12 cellular contexts compared by ENCODE assay signal in genomic region chr12:120540445-120540844, GRCh38. TPM values are rescaled to one million over a fixed set of nuclear protein-coding genes. Genes with fewer than 3 reads are reported as not detected.
DNase-seq lines count a peak whose midpoint lies in the region; ATAC-seq, FAIRE-seq and TF ChIP-seq lines count a peak whose summit lies in the region.
"Had no signal": no experiment of that assay in that cellular context is flagged by ENCODE, and none has a peak within 500 bp of the region (broad histone marks: within the 10 kb centered on the region; RNA-seq: fewer than 3 reads in every experiment).

No MANE protein-coding gene starts in this region.

- H3K9ac ChIP-seq in K562 (ENCODE audit: insufficient read depth in 1 of 2, low read depth in 2 of 2, low read length in 2 of 2): no peak overlapping the region

- peaks cover 3% of the 10 kb centered on the region for H3K36me3 Mint-ChIP-seq in mesothelial cell of epicardium
- peaks cover 25% of the 10 kb centered on the region for H3K36me3 Mint-ChIP-seq in activated T-helper 1 cell treated with anti-CD3 and anti-CD28 coated beads, Interleukin-12 subunit alpha, Interleukin-12 subunit beta, Interleukin-2, Interleukin-4 antibody, amounts not matched to agents 30 ng/mL and 10 ng/mL and 1 ng/mL, durations not matched to agents 14 hours and 24 hours and 36 hours (ENCODE audit: low read depth)

- H3K27me3 Mint-ChIP-seq in mesothelial cell of epicardium (ENCODE audit: low read depth): no peaks in the 10 kb centered on the region
- no peaks in the 10 kb centered on the region for H3K27me3 Mint-ChIP-seq in activated T-helper 1 cell treated with anti-CD3 and anti-CD28 coated beads, Interleukin-12 subunit alpha, Interleukin-12 subunit beta, Interleukin-2, Interleukin-4 antibody, amounts not matched to agents 30 ng/mL and 10 ng/mL and 1 ng/mL, durations not matched to agents 14 hours and 24 hours and 36 hours (ENCODE audit: insufficient read depth)
- H3K27me3 Mint-ChIP-seq: B cell had no signal

- 0% methylated on average over 3 of the region's 3 CpGs for WGBS in K562 (ENCODE audit: insufficient coverage, low coverage, missing lambda C conversion rate)
- WGBS in aorta, 2 donors: 1% methylated on average over 3 of the region's 3 CpGs

- no peak for TF ChIP-seq POLR2A in K562 (conservative IDR thresholded peaks at IDR 0.05)

- H4K20me1 ChIP-seq in K562 (replicated peaks; ENCODE audit: control insufficient read depth, insufficient read depth, low read length): peaks cover 67% of the 10 kb centered on the region

- no peaks in the 10 kb centered on the region for H3K27me3 ChIP-seq in K562 (ENCODE audit: control insufficient read depth in 2 of 2, insufficient read depth in 2 of 2, low read length in 2 of 2)
- H3K27me3 ChIP-seq in aorta (ENCODE audit: control insufficient read depth in 1 of 2, insufficient read depth in 2 of 2, low read length in 1 of 2): no peaks in the 10 kb centered on the region

- peaks cover 86% of the 10 kb centered on the region for H3K79me2 ChIP-seq in K562 (ENCODE audit: control insufficient read depth, insufficient read depth, low read length)

- peaks cover 44% of the 10 kb centered on the region for H3K4me1 Mint-ChIP-seq in mesothelial cell of epicardium
- peaks cover 49% of the 10 kb centered on the region for H3K4me1 Mint-ChIP-seq in activated T-helper 1 cell treated with anti-CD3 and anti-CD28 coated beads, Interleukin-12 subunit alpha, Interleukin-12 subunit beta, Interleukin-2, Interleukin-4 antibody, amounts not matched to agents 30 ng/mL and 10 ng/mL and 1 ng/mL, durations not matched to agents 14 hours and 24 hours and 36 hours (ENCODE audit: low read depth)

- peak overlapping the region; percentile 9; the same call in 1 of the 2 replicates for H3K4me2 ChIP-seq in K562 (ENCODE audit: insufficient read depth, low read length)

- ATAC-seq in Right ventricle myocardium inferior (peak; percentile 12), K562 (peak; percentile 85), aorta (ENCODE audit: low FRiP score) (peak; percentile 62), HG03354 (IDR thresholded peaks at IDR 0.05; ENCODE audit: poor library complexity, severe bottlenecking, unreplicated experiment) (no peak)

- no peak overlapping the region for H2AFZ ChIP-seq in K562 (ENCODE audit: low read depth, low read length)

- POLR2A ChIA-PET in K562 (lab: Yijun Ruan, JAX): interaction anchor here (0.7 to 4.1 kb wide), 14 partner anchors 10 to 305 kb away, joined by 3 to 26 read pairs (median 4); partner anchors contain the start of genes COQ5, DYNLL1, RNU4-1 and RNU4-2

- no peaks in the 10 kb centered on the region for H3K9me3 Mint-ChIP-seq in mesothelial cell of epicardium
- no peaks in the 10 kb centered on the region for H3K9me3 Mint-ChIP-seq in activated T-helper 1 cell treated with anti-CD3 and anti-CD28 coated beads, Interleukin-12 subunit alpha, Interleukin-12 subunit beta, Interleukin-2, Interleukin-4 antibody, amounts not matched to agents 30 ng/mL and 10 ng/mL and 1 ng/mL, durations not matched to agents 14 hours and 24 hours and 36 hours
- H3K9me3 Mint-ChIP-seq: T-helper 1 cell treated with Interleukin-12 subunit alpha and Interleukin-12 subunit beta and Interleukin-4 antibody, amounts not matched to agents 30 μg/mL and 1 μg/mL, for 36 hours had no signal

- no TSS peak for BruUV-seq in K562 (replicated peaks; lab: Mats Ljungman, UMichigan)

- H3K9me1 ChIP-seq in K562 (ENCODE audit: control insufficient read depth, insufficient read depth, low read length): no peaks in the 10 kb centered on the region

- H3K27ac Mint-ChIP-seq in mesothelial cell of epicardium: peak overlapping the region; percentile 86
- H3K27ac Mint-ChIP-seq in activated T-helper 1 cell treated with anti-CD3 and anti-CD28 coated beads, Interleukin-12 subunit alpha, Interleukin-12 subunit beta, Interleukin-2, Interleukin-4 antibody, amounts not matched to agents 30 ng/mL and 10 ng/mL and 1 ng/mL, durations not matched to agents 14 hours and 24 hours and 36 hours: no peak overlapping the region
- H3K27ac Mint-ChIP-seq: B cell; T-helper 1 cell treated with Interleukin-12 subunit alpha and Interleukin-12 subunit beta and Interleukin-4 antibody, amounts not matched to agents 30 μg/mL and 1 μg/mL, for 36 hours had no signal

- peak; percentile 95 for FAIRE-seq in K562 (lab: Jason Lieb, UNC)

- H3K9me3 ChIP-seq in K562 (replicated peaks; ENCODE audit: control insufficient read depth, insufficient read depth, low read depth, low read length) (no peaks in the 10 kb centered on the region), aorta (ENCODE audit: control insufficient read depth, low read length) (no peaks in the 10 kb centered on the region)

- peak; percentile 96 for TF ChIP-seq EP300 in K562 (IDR thresholded peaks at IDR 0.05; ENCODE audit: low read length)

- no peak for DNase-seq in Right ventricle myocardium inferior (ENCODE audit: missing footprints)
- no peak for DNase-seq in cardiac septum (ENCODE audit: low spot score)
- DNase-seq in K562 (ENCODE audit: extremely low read depth in 1 of 4, low spot score in 3 of 4): peak; percentile 78 to 93 (median 85)
- no peak for DNase-seq in mesothelial cell of epicardium (ENCODE audit: low spot score in 2 of 2, unreplicated experiment in 2 of 2)
- no peak for DNase-seq in aorta
- no peak for DNase-seq in islet precursor cell
- DNase-seq in activated T-helper 1 cell treated with anti-CD3 and anti-CD28 coated beads, Interleukin-12 subunit alpha, Interleukin-12 subunit beta, Interleukin-2, Interleukin-4 antibody, amounts not matched to agents 30 ng/mL and 10 ng/mL and 1 ng/mL, durations not matched to agents 14 hours and 24 hours and 36 hours (ENCODE audit: low spot score): no peak
- DNase-seq: activated naive CD4-positive, alpha-beta T cell treated with Interleukin-2 at 50 U/mL for 16 hours; nucleus accumbens had no signal

- H3K36me3 ChIP-seq in K562 (ENCODE audit: control insufficient read depth, insufficient read depth, low read length): peaks cover 66% of the 10 kb centered on the region
- H3K36me3 ChIP-seq in aorta (ENCODE audit: control insufficient read depth in 1 of 2, insufficient read depth in 2 of 2, low read length in 1 of 2): no peaks in the 10 kb centered on the region

- in situ Hi-C loops in K562 (cut with MboI): no loop called here

- H3K4me3 ChIP-seq in K562 (no peak overlapping the region), aorta (ENCODE audit: low read length in 2 of 2) (no peak overlapping the region)

- H3K4me3 Mint-ChIP-seq in mesothelial cell of epicardium: no peak overlapping the region
- no peak overlapping the region for H3K4me3 Mint-ChIP-seq in activated T-helper 1 cell treated with anti-CD3 and anti-CD28 coated beads, Interleukin-12 subunit alpha, Interleukin-12 subunit beta, Interleukin-2, Interleukin-4 antibody, amounts not matched to agents 30 ng/mL and 10 ng/mL and 1 ng/mL, durations not matched to agents 14 hours and 24 hours and 36 hours
- H3K4me3 Mint-ChIP-seq: B cell; T-helper 1 cell treated with Interleukin-12 subunit alpha and Interleukin-12 subunit beta and Interleukin-4 antibody, amounts not matched to agents 30 μg/mL and 1 μg/mL, for 36 hours had no signal

- CTCF ChIA-PET in K562 (lab: Yijun Ruan, JAX; ENCODE audit: low intra/inter-chr PET ratio): no interaction called here

- intact Hi-C loops in Right ventricle myocardium inferior (cut with DNase I): no loop called here
- intact Hi-C loops in cardiac septum (cut with DNase I): no loop called here
- intact Hi-C loops in K562 (cut with micrococcal nuclease): loop anchor here (2.0 kb wide), 1 partner anchor 44 kb away; the partner anchor contains the start of gene DYNLL1
- intact Hi-C loops in aorta (cut with DNase I): no loop called here
- intact Hi-C loops in activated T-helper 1 cell treated with anti-CD3 and anti-CD28 coated beads, Interleukin-12 subunit alpha, Interleukin-12 subunit beta, Interleukin-2, Interleukin-4 antibody, amounts not matched to agents 30 ng/mL and 10 ng/mL and 1 ng/mL, durations not matched to agents 14 hours and 24 hours and 36 hours (cut with micrococcal nuclease): no loop called here

- no peak for TF ChIP-seq CTCF in K562 (IDR thresholded peaks at IDR 0.05 in 2 of 3, conservative IDR thresholded peaks at IDR 0.05 in 1 of 3; ENCODE audit: insufficient read depth in 2 of 3, low read depth in 1 of 3, low read length in 3 of 3)
- TF ChIP-seq CTCF in mesothelial cell of epicardium (IDR thresholded peaks at IDR 0.05; ENCODE audit: unreplicated experiment): no peak

- TF ChIP-seq RAD21 in K562 (CRISPR knock-in tag; conservative IDR thresholded peaks at IDR 0.05 in 1 of 2, IDR thresholded peaks at IDR 0.05 in 1 of 2): 0 out of 4 replicates have a peak, but pooled peaks of 1 of the 2 experiments have one; percentile 8

- peaks cover 26 to 49% of the 10 kb centered on the region in 2 experiments for H3K4me1 ChIP-seq in K562 (replicated peaks in 1 of 2; ENCODE audit: control insufficient read depth in 2 of 2, insufficient read depth in 2 of 2, low read length in 2 of 2)
- peaks cover 12 to 21% of the 10 kb centered on the region in 2 donors for H3K4me1 ChIP-seq in aorta (ENCODE audit: control insufficient read depth in 1 of 2, insufficient read depth in 2 of 2, low read length in 2 of 2)

- H3K27ac ChIP-seq in K562 (ENCODE audit: extremely low read depth, low read depth, low read length) (peak overlapping the region; percentile 13; the same call in 2 of the 3 replicates), aorta (ENCODE audit: low read depth in 1 of 2, low read length in 2 of 2) (peak overlapping the region; percentile 33 to 57)

RNA-seq across cellular contexts. Expression of gene RNF10, which starts 6.3 kb away (rescaled TPM):
- total RNA-seq in Right ventricle myocardium inferior (294 TPM), cardiac septum (249 TPM), K562 (2014; rRNA removed) (46.2 and 52.4 TPM in 2 replicates), K562 (2014; rRNA removed; fragmentation: Illumina TruSeq; extraction: Trizol) (80.2 and 98.0 TPM in 2 replicates), K562 (2015; rRNA removed; fragmentation: Illumina TruSeq; extraction: Trizol) (43.0 and 50.8 TPM in 2 replicates), K562 (2021) (136 and 143 TPM in 2 replicates), mesothelial cell of epicardium (150 to 160 TPM (median 151 TPM) in 3 replicates), aorta (100 to 1,000 TPM; 184 to 200 TPM)
- 280 and 307 TPM in 2 replicates for total RNA-seq in K562 (2011; cell fraction: chromatin; rRNA removed; ENCODE audit: low replicate concordance)
- total RNA-seq in K562 (2011; cell fraction: nucleolus; rRNA removed): 135 and 156 TPM in 2 replicates
- total RNA-seq in K562 (2011; cell fraction: nucleoplasm; rRNA removed): 189 and 207 TPM in 2 replicates
- polyA plus RNA-seq in K562 (2011; rRNA removed) (96.4 and 96.7 TPM in 2 replicates), K562 (2014; fragmentation: Illumina TruSeq; extraction: Trizol) (113 and 139 TPM in 2 replicates), K562 (2014; fragmentation: Nextera tagmentation; extraction: Ambion mirVana) (10 to 100 TPM; 55.4 to 78.1 TPM), K562 (2014; rRNA removed) (72.1 and 80.1 TPM in 2 replicates), aorta (100 to 1,000 TPM in 1 of 2 donors, 10 to 100 TPM in 1; 74.0 to 156 TPM)
- polyA plus RNA-seq in K562 (2011; cell fraction: cytosol; rRNA removed): 51.2 and 67.3 TPM in 2 replicates
- 77.1 and 89.2 TPM in 2 replicates for polyA plus RNA-seq in K562 (2011; cell fraction: nucleus; rRNA removed)
- 114 and 182 TPM in 2 replicates for polyA plus RNA-seq in K562 (2012)
- 215 and 241 TPM in 2 replicates for polyA minus RNA-seq in K562 (2011; rRNA and poly(A)+ RNA removed)
- 100 and 104 TPM in 2 replicates for polyA minus RNA-seq in K562 (2011; cell fraction: cytosol; rRNA and poly(A)+ RNA removed)
- 33.3 and 54.5 TPM in 2 replicates for polyA minus RNA-seq in K562 (2011; cell fraction: nucleus; rRNA and poly(A)+ RNA removed)
- 170 and 181 TPM in 2 replicates for total RNA-seq in activated T-helper 1 cell treated with anti-CD3 and anti-CD28 coated beads, Interleukin-12 subunit alpha, Interleukin-12 subunit beta, Interleukin-2, Interleukin-4 antibody, amounts not matched to agents 30 ng/mL and 10 ng/mL and 1 ng/mL, durations not matched to agents 14 hours and 24 hours and 36 hours

RNA-seq across cellular contexts. Expression of gene COQ5, which starts 11.5 kb away (rescaled TPM):
- total RNA-seq in Right ventricle myocardium inferior: 42.9 TPM
- 31.8 TPM for total RNA-seq in cardiac septum
- total RNA-seq in K562 (2011; cell fraction: chromatin; rRNA removed; ENCODE audit: low replicate concordance): 20.3 and 28.1 TPM in 2 replicates
- total RNA-seq in K562 (2011; cell fraction: nucleolus; rRNA removed): 14.3 and 18.3 TPM in 2 replicates
- total RNA-seq in K562 (2011; cell fraction: nucleoplasm; rRNA removed): 11.2 and 26.9 TPM in 2 replicates
- total RNA-seq in K562 (2014; rRNA removed): 31.5 and 59.7 TPM in 2 replicates
- 33.3 and 35.3 TPM in 2 replicates for total RNA-seq in K562 (2014; rRNA removed; fragmentation: Illumina TruSeq; extraction: Trizol)
- 25.4 and 26.5 TPM in 2 replicates for total RNA-seq in K562 (2015; rRNA removed; fragmentation: Illumina TruSeq; extraction: Trizol)
- 25.2 and 25.3 TPM in 2 replicates for total RNA-seq in K562 (2021)
- 56.4 and 59.7 TPM in 2 replicates for polyA plus RNA-seq in K562 (2011; rRNA removed)
- polyA plus RNA-seq in K562 (2011; cell fraction: cytosol; rRNA removed): 14.2 and 36.0 TPM in 2 replicates
- polyA plus RNA-seq in K562 (2011; cell fraction: nucleus; rRNA removed): 16.0 and 28.8 TPM in 2 replicates
- polyA plus RNA-seq in K562 (2012): 32.6 and 35.2 TPM in 2 replicates
- 29.0 and 30.4 TPM in 2 replicates for polyA plus RNA-seq in K562 (2014; fragmentation: Illumina TruSeq; extraction: Trizol)
- polyA plus RNA-seq in K562 (2014; fragmentation: Nextera tagmentation; extraction: Ambion mirVana): 10 to 100 TPM; 19.2 to 26.2 TPM
- polyA plus RNA-seq in K562 (2014; rRNA removed): 30.7 and 31.0 TPM in 2 replicates
- polyA minus RNA-seq in K562 (2011; rRNA and poly(A)+ RNA removed): 35.8 and 43.0 TPM in 2 replicates
- 10.9 and 14.4 TPM in 2 replicates for polyA minus RNA-seq in K562 (2011; cell fraction: cytosol; rRNA and poly(A)+ RNA removed)
- 14.7 and 19.4 TPM in 2 replicates for polyA minus RNA-seq in K562 (2011; cell fraction: nucleus; rRNA and poly(A)+ RNA removed)
- total RNA-seq in mesothelial cell of epicardium: 28.5 to 29.1 TPM (median 28.9 TPM) in 3 replicates
- 10 to 100 TPM; 12.0 to 18.3 TPM for total RNA-seq in aorta
- polyA plus RNA-seq in aorta: 10 to 100 TPM; 25.0 to 26.0 TPM
- total RNA-seq in activated T-helper 1 cell treated with anti-CD3 and anti-CD28 coated beads, Interleukin-12 subunit alpha, Interleukin-12 subunit beta, Interleukin-2, Interleukin-4 antibody, amounts not matched to agents 30 ng/mL and 10 ng/mL and 1 ng/mL, durations not matched to agents 14 hours and 24 hours and 36 hours: 27.8 and 29.8 TPM in 2 replicates

RNA-seq across cellular contexts. Expression of gene POP5, which starts 40.8 kb away (rescaled TPM):
- 39.3 TPM for total RNA-seq in Right ventricle myocardium inferior
- 36.5 TPM for total RNA-seq in cardiac septum
- total RNA-seq in K562 (2011; cell fraction: chromatin; rRNA removed; ENCODE audit: low replicate concordance): 66.1 and 98.7 TPM in 2 replicates
- total RNA-seq in K562 (2011; cell fraction: nucleolus; rRNA removed): 83.4 and 96.9 TPM in 2 replicates
- 89.8 and 104 TPM in 2 replicates for total RNA-seq in K562 (2011; cell fraction: nucleoplasm; rRNA removed)
- total RNA-seq in K562 (2014; rRNA removed): 69.0 and 73.0 TPM in 2 replicates
- 73.8 and 75.5 TPM in 2 replicates for total RNA-seq in K562 (2014; rRNA removed; fragmentation: Illumina TruSeq; extraction: Trizol)
- total RNA-seq in K562 (2015; rRNA removed; fragmentation: Illumina TruSeq; extraction: Trizol): 64.6 and 66.9 TPM in 2 replicates
- total RNA-seq in K562 (2021): 69.7 and 76.4 TPM in 2 replicates
- 99.3 and 113 TPM in 2 replicates for polyA plus RNA-seq in K562 (2011; rRNA removed)
- polyA plus RNA-seq in K562 (2011; cell fraction: cytosol; rRNA removed): 111 and 118 TPM in 2 replicates
- 125 and 132 TPM in 2 replicates for polyA plus RNA-seq in K562 (2011; cell fraction: nucleus; rRNA removed)
- 66.6 and 90.2 TPM in 2 replicates for polyA plus RNA-seq in K562 (2012)
- 57.5 and 79.6 TPM in 2 replicates for polyA plus RNA-seq in K562 (2014; fragmentation: Illumina TruSeq; extraction: Trizol)
- 100 to 1,000 TPM; 235 to 253 TPM for polyA plus RNA-seq in K562 (2014; fragmentation: Nextera tagmentation; extraction: Ambion mirVana)
- polyA plus RNA-seq in K562 (2014; rRNA removed): 114 and 126 TPM in 2 replicates
- polyA minus RNA-seq in K562 (2011; rRNA and poly(A)+ RNA removed): 57.9 and 59.2 TPM in 2 replicates
- 20.4 and 32.0 TPM in 2 replicates for polyA minus RNA-seq in K562 (2011; cell fraction: cytosol; rRNA and poly(A)+ RNA removed)
- polyA minus RNA-seq in K562 (2011; cell fraction: nucleus; rRNA and poly(A)+ RNA removed): 31.8 and 52.6 TPM in 2 replicates
- total RNA-seq in mesothelial cell of epicardium: 32.6 to 38.6 TPM (median 33.7 TPM) in 3 replicates
- 10 to 100 TPM; 18.2 to 26.0 TPM for total RNA-seq in aorta
- 10 to 100 TPM; 33.8 to 69.7 TPM for polyA plus RNA-seq in aorta
- 83.3 and 85.0 TPM in 2 replicates for total RNA-seq in activated T-helper 1 cell treated with anti-CD3 and anti-CD28 coated beads, Interleukin-12 subunit alpha, Interleukin-12 subunit beta, Interleukin-2, Interleukin-4 antibody, amounts not matched to agents 30 ng/mL and 10 ng/mL and 1 ng/mL, durations not matched to agents 14 hours and 24 hours and 36 hours

RNA-seq across cellular contexts. Expression of gene DYNLL1, which starts 44.5 kb away (rescaled TPM):
- 166 TPM for total RNA-seq in Right ventricle myocardium inferior
- total RNA-seq in cardiac septum: 243 TPM
- 64.0 and 73.7 TPM in 2 replicates for total RNA-seq in K562 (2011; cell fraction: chromatin; rRNA removed; ENCODE audit: low replicate concordance)
- total RNA-seq in K562 (2011; cell fraction: nucleolus; rRNA removed): 55.7 and 76.0 TPM in 2 replicates
- 81.5 and 104 TPM in 2 replicates for total RNA-seq in K562 (2011; cell fraction: nucleoplasm; rRNA removed)
- 303 and 473 TPM in 2 replicates for total RNA-seq in K562 (2014; rRNA removed)
- total RNA-seq in K562 (2014; rRNA removed; fragmentation: Illumina TruSeq; extraction: Trizol): 430 and 468 TPM in 2 replicates
- total RNA-seq in K562 (2015; rRNA removed; fragmentation: Illumina TruSeq; extraction: Trizol): 587 and 631 TPM in 2 replicates
- 364 and 386 TPM in 2 replicates for total RNA-seq in K562 (2021)
- 439 and 456 TPM in 2 replicates for polyA plus RNA-seq in K562 (2011; rRNA removed)
- polyA plus RNA-seq in K562 (2011; cell fraction: cytosol; rRNA removed): 295 and 360 TPM in 2 replicates
- 186 and 231 TPM in 2 replicates for polyA plus RNA-seq in K562 (2011; cell fraction: nucleus; rRNA removed)
- polyA plus RNA-seq in K562 (2012): 522 and 759 TPM in 2 replicates
- polyA plus RNA-seq in K562 (2014; fragmentation: Illumina TruSeq; extraction: Trizol): 531 and 637 TPM in 2 replicates
- 1,000 to 10,000 TPM in 1 of 2 experiments, 100 to 1,000 TPM in 1; 921 to 1,112 TPM for polyA plus RNA-seq in K562 (2014; fragmentation: Nextera tagmentation; extraction: Ambion mirVana)
- 397 and 529 TPM in 2 replicates for polyA plus RNA-seq in K562 (2014; rRNA removed)
- 184 and 185 TPM in 2 replicates for polyA minus RNA-seq in K562 (2011; rRNA and poly(A)+ RNA removed)
- polyA minus RNA-seq in K562 (2011; cell fraction: cytosol; rRNA and poly(A)+ RNA removed): 96.5 and 118 TPM in 2 replicates
- polyA minus RNA-seq in K562 (2011; cell fraction: nucleus; rRNA and poly(A)+ RNA removed): 34.9 and 72.1 TPM in 2 replicates
- 249 to 260 TPM (median 258 TPM) in 3 replicates for total RNA-seq in mesothelial cell of epicardium
- 100 to 1,000 TPM; 236 to 262 TPM for total RNA-seq in aorta
- polyA plus RNA-seq in aorta: 100 to 1,000 TPM; 287 to 686 TPM
- 341 and 356 TPM in 2 replicates for total RNA-seq in activated T-helper 1 cell treated with anti-CD3 and anti-CD28 coated beads, Interleukin-12 subunit alpha, Interleukin-12 subunit beta, Interleukin-2, Interleukin-4 antibody, amounts not matched to agents 30 ng/mL and 10 ng/mL and 1 ng/mL, durations not matched to agents 14 hours and 24 hours and 36 hours

Comparison
In these comparisons a context has a peak if more than half of its experiments do, and no peak if none do; other contexts are left out.
1. DNase-seq: peak in K562 (4 of 4); none in Right ventricle myocardium inferior (single experiment), cardiac septum (single experiment), mesothelial cell of epicardium (0 of 2), aorta (0 of 2), islet precursor cell (single experiment) and activated T-helper 1 cell treated with anti-CD3 and anti-CD28 coated beads, Interleukin-12 subunit alpha, Interleukin-12 subunit beta, Interleukin-2, Interleukin-4 antibody, amounts not matched to agents 30 ng/mL and 10 ng/mL and 1 ng/mL, durations not matched to agents 14 hours and 24 hours and 36 hours (single experiment).